24 cellular contexts compared by ENCODE assay signal in the genomic region with DNA sequence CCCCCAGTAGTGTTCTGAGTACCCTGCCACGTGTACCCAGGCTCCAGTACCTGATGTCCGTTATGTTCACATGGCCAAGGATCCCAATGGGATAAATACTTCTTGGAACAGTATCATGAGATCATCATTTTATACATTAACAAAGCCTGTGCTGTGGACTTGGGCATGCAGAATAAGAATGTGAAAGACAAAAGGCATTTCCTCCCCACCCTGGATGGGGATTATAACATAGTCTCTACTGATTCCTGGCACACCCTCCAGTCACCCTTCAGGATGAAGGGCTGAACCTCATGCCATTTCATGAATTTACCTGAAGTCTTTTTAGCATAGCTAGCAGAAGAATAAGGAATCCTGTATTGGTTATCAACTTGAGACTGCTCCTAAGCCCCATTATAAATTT. TPM values are rescaled to one million over a fixed set of nuclear protein-coding genes. Genes with fewer than 3 reads are reported as not detected.
DNase-seq lines count a peak whose midpoint lies in the region; ATAC-seq, FAIRE-seq and TF ChIP-seq lines count a peak whose summit lies in the region.
"Had no signal": no experiment of that assay in that cellular context is flagged by ENCODE, and none has a peak within 500 bp of the region (broad histone marks: within the 10 kb centered on the region; RNA-seq: fewer than 3 reads in every experiment).

No MANE protein-coding gene starts in this region.

- TF ChIP-seq POLR2A in breast epithelium (IDR thresholded peaks at IDR 0.05), result no peak

- H3K27ac Mint-ChIP-seq in activated CD8-positive, alpha-beta T cell treated with anti-CD3 and anti-CD28 coated beads for 36 hours, result no peak overlapping the region
- H3K27ac Mint-ChIP-seq: activated CD8-positive, alpha-beta T cell treated with anti-CD3 and anti-CD28 coated beads, Interleukin-2, amount 10 ng/mL, durations not matched to agents 7 days and 5 days; activated T-helper 17 cell treated with anti-CD3 and anti-CD28 coated beads, Interleukin-2, amount 50 U/mL, for 72 hours; CD4-positive, alpha-beta T cell; T-helper 1 cell treated with Interleukin-12 subunit alpha and Interleukin-12 subunit beta and Interleukin-4 antibody, amounts not matched to agents 30 μg/mL and 1 μg/mL, for 36 hours had no signal

- H3K27ac ChIP-seq in mammary epithelial cell (ENCODE audit: insufficient read depth, low read depth, low read length) (no peak overlapping the region), breast epithelium (no peak overlapping the region), keratinocyte (ENCODE audit: control insufficient read depth, insufficient read depth, low read length) (no peak overlapping the region), urinary bladder (ENCODE audit: low read depth) (no peak overlapping the region)
- H3K27ac ChIP-seq: 22Rv1, adrenal gland, ovary, skin epidermis, thyroid gland had no signal

- no peaks in the 10 kb centered on the region for H3K36me3 ChIP-seq in mammary epithelial cell (ENCODE audit: insufficient read depth, low read length)
- H3K36me3 ChIP-seq in breast epithelium, result no peaks in the 10 kb centered on the region
- peaks cover 2 to 14% of the 10 kb centered on the region in 2 experiments for H3K36me3 ChIP-seq in keratinocyte (ENCODE audit: control insufficient read depth in 2 of 2, extremely low read depth in 1 of 2, insufficient read depth in 2 of 2, low read length in 2 of 2)
- H3K36me3 ChIP-seq in urinary bladder (ENCODE audit: insufficient read depth), result no peaks in the 10 kb centered on the region
- H3K36me3 ChIP-seq: adrenal gland, ovary, thyroid gland had no signal

- no peak for TF ChIP-seq CTCF in mammary epithelial cell (conservative IDR thresholded peaks at IDR 0.05 in 1 of 2, IDR thresholded peaks at IDR 0.05 in 1 of 2; ENCODE audit: extremely low read depth in 1 of 2, insufficient read depth in 1 of 2, low read depth in 1 of 2, low read length in 2 of 2)
- TF ChIP-seq CTCF in breast epithelium (IDR thresholded peaks at IDR 0.05), result no peak
- no peak for TF ChIP-seq CTCF in cardiac fibroblast (IDR thresholded peaks at IDR 0.05; ENCODE audit: low read depth, low read length)
- no peak for TF ChIP-seq CTCF in keratinocyte (optimal IDR thresholded peaks at IDR 0.05 in 1 of 3, IDR thresholded peaks at IDR 0.05 in 1 of 3, conservative IDR thresholded peaks at IDR 0.05 in 1 of 3; ENCODE audit: extremely low read depth in 1 of 3, insufficient read depth in 2 of 3, low read length in 3 of 3)
- no peak for TF ChIP-seq CTCF in activated CD8-positive, alpha-beta T cell treated with anti-CD3 and anti-CD28 coated beads for 36 hours (IDR thresholded peaks at IDR 0.05)

- DNase-seq in mammary epithelial cell (peak; percentile 31), breast epithelium (ENCODE audit: low spot score in 2 of 2) (no peak), cardiac fibroblast (ENCODE audit: low read depth in 2 of 2) (peak; percentile 30 to 64), keratinocyte (ENCODE audit: low read depth, low spot score) (no peak), globus pallidus (ENCODE audit: low spot score) (no peak), T-helper 1 cell (no peak)
- DNase-seq in activated CD8-positive, alpha-beta T cell treated with anti-CD3 and anti-CD28 coated beads for 36 hours, result no peak
- DNase-seq: activated CD8-positive, alpha-beta T cell treated with anti-CD3 and anti-CD28 coated beads, Interleukin-2, amount 10 ng/mL, durations not matched to agents 7 days and 5 days; adrenal gland; CD4-positive, alpha-beta T cell; glutamatergic neuron; GOT3; KG1; left cardiac atrium; NCI-H2171; ovary; Right ventricle myocardium superior; thyroid gland had no signal

- BruUV-seq in mammary epithelial cell (replicated peaks; lab: Mats Ljungman, UMichigan), result no TSS peak

- H3K4me2 ChIP-seq in mammary epithelial cell (ENCODE audit: insufficient read depth, low read depth, low read length) (peak overlapping the region; percentile 97), keratinocyte (ENCODE audit: control insufficient read depth, extremely low read depth, insufficient read depth, low read depth, low read length) (peak overlapping the region; percentile 99)

- intact Hi-C loops in mammary epithelial cell (cut with micrococcal nuclease), result loop anchor here (5.0 to 10.0 kb wide), 3 partner anchors 65 to 592 kb away; no protein-coding TSS in a partner anchor
- intact Hi-C loops in breast epithelium (cut with DNase I; ENCODE audit: low total_unique reads), result loop anchor here (10.0 kb wide), 1 partner anchor 382 kb away; a partner anchor contains a TSS
- intact Hi-C loops in activated CD8-positive, alpha-beta T cell treated with anti-CD3 and anti-CD28 coated beads for 36 hours (cut with micrococcal nuclease), result loop anchor here (5.0 kb wide), 1 partner anchor 460 kb away; no protein-coding TSS in a partner anchor

- peaks cover 21% of the 10 kb centered on the region for H3K4me1 ChIP-seq in mammary epithelial cell (ENCODE audit: insufficient read depth, low read length)
- no peaks in the 10 kb centered on the region for H3K4me1 ChIP-seq in breast epithelium
- H3K4me1 ChIP-seq in keratinocyte (ENCODE audit: control insufficient read depth, extremely low read depth, insufficient read depth, low read length), result peaks cover 29% of the 10 kb centered on the region
- H3K4me1 ChIP-seq in urinary bladder (ENCODE audit: insufficient read depth), result no peaks in the 10 kb centered on the region
- H3K4me1 ChIP-seq: adrenal gland had no signal

- POLR2A ChIA-PET in activated CD8-positive, alpha-beta T cell treated with anti-CD3 and anti-CD28 coated beads for 36 hours (lab: Charles Lee), result interaction anchor here (0.7 kb wide), 1 partner anchor 415 kb away, joined by 3 read pairs; no protein-coding TSS in a partner anchor

- H3K9me3 ChIP-seq in mammary epithelial cell (replicated peaks; ENCODE audit: insufficient read depth, low read length) (no peaks in the 10 kb centered on the region), breast epithelium (no peaks in the 10 kb centered on the region), keratinocyte (ENCODE audit: control insufficient read depth, low read depth, low read length) (no peaks in the 10 kb centered on the region)
- H3K9me3 ChIP-seq: adrenal gland, ovary, thyroid gland had no signal

- 89% methylated on average over 2 of the region's 2 CpGs for WGBS in mammary epithelial cell (ENCODE audit: low coverage, missing lambda C conversion rate)
- 82% methylated on average over 2 of the region's 2 CpGs for WGBS in urinary bladder

- H3K27me3 ChIP-seq in mammary epithelial cell (ENCODE audit: insufficient read depth, low read length) (no peaks in the 10 kb centered on the region), breast epithelium (no peaks in the 10 kb centered on the region), keratinocyte (ENCODE audit: control insufficient read depth, extremely low read depth, insufficient read depth, low read length) (no peaks in the 10 kb centered on the region)
- H3K27me3 ChIP-seq: ovary, thyroid gland had no signal

- no peak for FAIRE-seq in keratinocyte (lab: Jason Lieb, UNC)
- FAIRE-seq: endometrium had no signal

- H4K20me1 ChIP-seq in mammary epithelial cell (ENCODE audit: insufficient read depth, low read length), result no peaks in the 10 kb centered on the region
- H4K20me1 ChIP-seq in keratinocyte (ENCODE audit: control insufficient read depth, extremely low read depth, insufficient read depth, low read length), result peaks cover 6% of the 10 kb centered on the region

- H3K4me3 Mint-ChIP-seq in activated CD8-positive, alpha-beta T cell treated with anti-CD3 and anti-CD28 coated beads for 36 hours, result no peak overlapping the region
- H3K4me3 Mint-ChIP-seq: activated CD8-positive, alpha-beta T cell treated with anti-CD3 and anti-CD28 coated beads, Interleukin-2, amount 10 ng/mL, durations not matched to agents 7 days and 5 days; activated T-helper 17 cell treated with anti-CD3 and anti-CD28 coated beads, Interleukin-2, amount 50 U/mL, for 72 hours; CD4-positive, alpha-beta T cell; T-helper 1 cell treated with Interleukin-12 subunit alpha and Interleukin-12 subunit beta and Interleukin-4 antibody, amounts not matched to agents 30 μg/mL and 1 μg/mL, for 36 hours had no signal

- H3K4me3 ChIP-seq in mammary epithelial cell (replicated peaks in 1 of 3; ENCODE audit: insufficient read depth in 1 of 3, low read depth in 2 of 3, low read length in 3 of 3) (peak overlapping the region; percentile 17 to 85 (median 22)), breast epithelium (no peak overlapping the region), cardiac fibroblast (replicated peaks in 1 of 2; ENCODE audit: low read depth in 2 of 2, low read length in 2 of 2) (peak overlapping the region in 1 of 2 donors; percentile 91), keratinocyte (ENCODE audit: control insufficient read depth in 2 of 3, extremely low read depth in 1 of 3, insufficient read depth in 2 of 3, low read depth in 1 of 3, low read length in 3 of 3) (peak overlapping the region; percentile 20 to 82 (median 70)), urinary bladder (ENCODE audit: low read depth, low read length) (peak overlapping the region; percentile 1)
- H3K4me3 ChIP-seq: adrenal gland, ovary, thyroid gland had no signal

- no peak for ATAC-seq in activated CD8-positive, alpha-beta T cell treated with anti-CD3 and anti-CD28 coated beads for 36 hours
- ATAC-seq: activated CD8-positive, alpha-beta T cell treated with anti-CD3 and anti-CD28 coated beads, Interleukin-2, amount 10 ng/mL, durations not matched to agents 7 days and 5 days; activated T-helper 17 cell treated with anti-CD3 and anti-CD28 coated beads, Interleukin-2, amount 50 U/mL, for 72 hours; left cardiac atrium had no signal

- no peaks in the 10 kb centered on the region for H3K9me3 Mint-ChIP-seq in activated CD8-positive, alpha-beta T cell treated with anti-CD3 and anti-CD28 coated beads for 36 hours
- H3K9me3 Mint-ChIP-seq: activated T-helper 17 cell treated with anti-CD3 and anti-CD28 coated beads, Interleukin-2, amount 50 U/mL, for 72 hours; CD4-positive, alpha-beta T cell; T-helper 1 cell treated with Interleukin-12 subunit alpha and Interleukin-12 subunit beta and Interleukin-4 antibody, amounts not matched to agents 30 μg/mL and 1 μg/mL, for 36 hours had no signal

- dilution Hi-C loops in mammary epithelial cell (cut with HindIII; ENCODE audit: low sequenced_read_pairs), result no loop called here
- dilution Hi-C loops in keratinocyte (cut with MboI; ENCODE audit: extremely low pct_ligation_motif_present, low sequenced_read_pairs), result no loop called here

- in situ Hi-C loops in mammary epithelial cell (cut with MboI; ENCODE audit: low sequenced_read_pairs in 2 of 2), result loop anchor here (5.0 to 25.0 kb wide), 3 partner anchors 122 to 445 kb away; no protein-coding TSS in a partner anchor

- H3K36me3 Mint-ChIP-seq in activated CD8-positive, alpha-beta T cell treated with anti-CD3 and anti-CD28 coated beads for 36 hours (ENCODE audit: low read depth), result no peaks in the 10 kb centered on the region

- H3K27me3 Mint-ChIP-seq in activated CD8-positive, alpha-beta T cell treated with anti-CD3 and anti-CD28 coated beads for 36 hours, result peaks cover 30% of the 10 kb centered on the region

- H3K4me1 Mint-ChIP-seq in activated CD8-positive, alpha-beta T cell treated with anti-CD3 and anti-CD28 coated beads for 36 hours (ENCODE audit: low read depth), result peaks cover 8% of the 10 kb centered on the region
- H3K4me1 Mint-ChIP-seq: activated T-helper 17 cell treated with anti-CD3 and anti-CD28 coated beads, Interleukin-2, amount 50 U/mL, for 72 hours had no signal

- CTCF ChIA-PET in mammary epithelial cell (lab: Charles Lee; ENCODE audit: low non-redundant PET), result no interaction called here
- CTCF ChIA-PET in activated CD8-positive, alpha-beta T cell treated with anti-CD3 and anti-CD28 coated beads for 36 hours (lab: Charles Lee), result interaction anchor here (0.9 to 3.4 kb wide), 5 partner anchors 209 to 450 kb away, joined by 3 to 37 read pairs (median 4); no protein-coding TSS in a partner anchor

- H3K9ac ChIP-seq in mammary epithelial cell (ENCODE audit: insufficient read depth, low read length) (no peak overlapping the region), keratinocyte (ENCODE audit: control insufficient read depth, extremely low read depth, insufficient read depth, low read length) (no peak overlapping the region)

- H3K79me2 ChIP-seq in mammary epithelial cell (ENCODE audit: insufficient read depth, low read length) (peaks cover 78% of the 10 kb centered on the region), keratinocyte (ENCODE audit: control insufficient read depth, insufficient read depth, low read length) (peaks cover 79% of the 10 kb centered on the region)

- H2AFZ ChIP-seq in mammary epithelial cell (ENCODE audit: low read depth, low read length) (no peak overlapping the region), keratinocyte (ENCODE audit: control insufficient read depth, low read length) (no peak overlapping the region)

- peaks cover 3% of the 10 kb centered on the region for H3K9me1 ChIP-seq in keratinocyte (ENCODE audit: control insufficient read depth, extremely low read depth, insufficient read depth, low read length)

RNA-seq across cellular contexts. Expression of a gene that starts 2.8 kb away (rescaled TPM):
- total RNA-seq in mammary epithelial cell (100 to 1,000 TPM in 1 of 2 donors, 10 to 100 TPM in 1; 70.3 to 188 TPM), breast epithelium (10 to 100 TPM; 10.2 to 21.4 (median 20.9) TPM), urinary bladder (22.8 TPM)
- polyA plus RNA-seq in mammary epithelial cell (89.7 TPM), keratinocyte (41.2 to 94.8 TPM (median 50.2 TPM) in 3 replicates), urinary bladder (43.2 TPM)
- polyA minus RNA-seq in mammary epithelial cell (122 TPM), keratinocyte (87.0 to 114 TPM (median 113 TPM) in 3 replicates)
- 18.4 TPM for polyA plus RNA-seq in keratinocyte (2011; ENCODE audit: low read depth)
- 77.1 and 79.5 TPM in 2 replicates for polyA plus RNA-seq in keratinocyte (2011; cell fraction: cytosol; rRNA removed)
- 86.4 and 102 TPM in 2 replicates for polyA plus RNA-seq in keratinocyte (2011; cell fraction: nucleus; rRNA removed)
- 42.4 and 106 TPM in 2 replicates for polyA plus RNA-seq in keratinocyte (2012; ENCODE audit: low replicate concordance)
- polyA minus RNA-seq in keratinocyte (2011; cell fraction: cytosol; rRNA and poly(A)+ RNA removed), result 85.6 TPM
- polyA minus RNA-seq in keratinocyte (2011; cell fraction: nucleus; rRNA and poly(A)+ RNA removed), result 57.3 and 102 TPM in 2 replicates
- total RNA-seq in activated CD8-positive, alpha-beta T cell treated with anti-CD3 and anti-CD28 coated beads for 36 hours, result 1 to 10 TPM; 2.3 to 2.5 TPM

Comparison
In these comparisons a context has a peak if more than half of its experiments do, and no peak if none do; other contexts are left out.
1. DNase-seq: peak in mammary epithelial cell (single experiment) and cardiac fibroblast (2 of 2); none in breast epithelium (0 of 2), keratinocyte (single experiment), globus pallidus (single experiment), T-helper 1 cell (0 of 5) and activated CD8-positive, alpha-beta T cell treated with anti-CD3 and anti-CD28 coated beads for 36 hours (single experiment).
2. H3K4me3 ChIP-seq: peak in mammary epithelial cell (3 of 3), keratinocyte (3 of 3) and urinary bladder (single experiment); none in breast epithelium (0 of 3).